8 cellular contexts compared by ENCODE assay signal in the genomic region with DNA sequence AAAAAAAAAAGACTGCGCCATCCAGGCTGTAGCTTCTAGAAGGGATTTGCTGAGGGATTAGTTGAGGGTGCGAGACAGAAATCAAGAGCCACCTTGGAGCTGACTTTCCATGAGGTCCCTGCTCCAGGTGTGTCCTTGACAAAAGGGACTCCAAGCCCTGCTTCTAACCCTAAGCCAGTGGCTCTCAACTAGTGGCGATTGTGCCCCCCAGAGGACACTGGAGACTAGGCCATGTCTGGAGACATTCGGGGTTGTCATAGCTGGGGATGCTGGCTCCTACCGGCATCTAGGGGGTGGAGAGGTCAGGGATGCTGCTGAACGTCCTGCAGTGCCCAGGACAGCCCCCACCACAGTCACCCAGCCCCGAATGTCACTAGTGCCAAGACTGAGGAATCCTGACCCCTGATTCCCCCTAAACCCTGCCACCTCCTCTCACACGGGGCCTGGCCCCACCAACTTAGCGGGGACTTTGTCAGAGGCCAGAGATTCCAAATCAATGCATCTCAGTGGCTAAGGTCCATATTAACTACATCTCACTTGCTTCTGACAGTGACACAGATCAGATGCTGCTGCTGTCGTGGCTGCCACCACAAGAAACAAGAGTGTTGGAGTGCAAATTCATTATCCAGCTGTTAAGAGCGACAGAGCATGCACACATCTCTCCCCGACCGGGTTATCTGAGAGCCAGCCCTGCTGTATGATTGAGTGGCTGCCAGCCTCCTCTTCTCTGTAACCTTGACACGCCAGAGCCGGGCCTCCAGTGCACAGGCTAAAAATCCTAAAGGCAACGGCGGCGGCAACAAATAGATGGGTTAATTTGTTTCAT. TPM values are rescaled to one million over a fixed set of nuclear protein-coding genes. Genes with fewer than 3 reads are reported as not detected.
DNase-seq lines count a peak whose midpoint lies in the region; ATAC-seq, FAIRE-seq and TF ChIP-seq lines count a peak whose summit lies in the region.

No MANE protein-coding gene starts in this region.

- intact Hi-C loops in activated B cell treated with CpG ODN at 0.5 μM for 24 hours (cut with micrococcal nuclease): no loop called here
- intact Hi-C loops in left colon (cut with DNase I, micrococcal nuclease): no loop called here

- peak; percentile 35 for ATAC-seq in activated B cell treated with CpG ODN at 0.5 μM for 24 hours (ENCODE audit: low read depth)
- ATAC-seq in left colon: peak; percentile 57

- H3K4me1 Mint-ChIP-seq in activated B cell treated with CpG ODN at 0.5 μM for 24 hours: peaks cover 40% of the 10 kb centered on the region

- no peak overlapping the region for H3K27ac Mint-ChIP-seq in activated B cell treated with CpG ODN at 0.5 μM for 24 hours

- peaks cover 35% of the 10 kb centered on the region for H3K27me3 Mint-ChIP-seq in activated B cell treated with CpG ODN at 0.5 μM for 24 hours

- H3K9me3 Mint-ChIP-seq in activated B cell treated with CpG ODN at 0.5 μM for 24 hours: no peaks in the 10 kb centered on the region

- FAIRE-seq in frontal cortex (lab: Jason Lieb, UNC): no peak

- H3K4me3 Mint-ChIP-seq in activated B cell treated with CpG ODN at 0.5 μM for 24 hours: no peak overlapping the region

- POLR2A ChIA-PET in activated B cell treated with CpG ODN at 0.5 μM for 24 hours (lab: Charles Lee): no interaction called here

- no peak for TF ChIP-seq CTCF in activated B cell treated with CpG ODN at 0.5 μM for 24 hours (IDR thresholded peaks at IDR 0.05)

- DNase-seq in ELF-1 (ENCODE audit: low read depth, low spot score): peak; percentile 61
- DNase-seq in M059J (ENCODE audit: low read depth): peak; percentile 39
- no peak for DNase-seq in activated B cell treated with CpG ODN at 0.5 μM for 24 hours
- DNase-seq in left colon: no peak
- DNase-seq in stimulated activated CD4-positive, alpha-beta T cell treated with anti-CD3 and anti-CD28 coated beads, Interleukin-4, amount 100 ng/mL, for 1 hour: no peak
- no peak for DNase-seq in activated effector memory CD4-positive, alpha-beta T cell treated with Interleukin-2 at 50 U/mL for 16 hours
- DNase-seq in stimulated activated CD4-positive, alpha-beta T cell treated with anti-CD3 and anti-CD28 coated beads, Interleukin-4, amount 100 ng/mL, for 24 hours: no peak
- DNase-seq in frontal cortex (ENCODE audit: low spot score in 2 of 2): no peak

- H3K36me3 Mint-ChIP-seq in activated B cell treated with CpG ODN at 0.5 μM for 24 hours (ENCODE audit: low read depth): no peaks in the 10 kb centered on the region

- CTCF ChIA-PET in activated B cell treated with CpG ODN at 0.5 μM for 24 hours (lab: Charles Lee): interaction anchor here (0.7 to 2.5 kb wide), 7 partner anchors 7 to 700 kb away, joined by 3 to 9 read pairs (median 3); no protein-coding TSS in a partner anchor

RNA-seq across cellular contexts. Expression of gene SPRING1, which starts 40.4 kb away (rescaled TPM):
- 20.9 and 28.3 TPM in 2 replicates for total RNA-seq in M059J (2014; rRNA removed; shearing (Covaris generic))
- total RNA-seq in activated B cell treated with CpG ODN at 0.5 μM for 24 hours: 31.6 and 36.4 TPM in 2 replicates
- total RNA-seq in left colon: 10 to 100 TPM; 55.9 to 58.5 TPM
- 23.2 TPM for total RNA-seq in frontal cortex

RNA-seq across cellular contexts. Expression of gene RNFT2, which starts 40.6 kb away (rescaled TPM):
- total RNA-seq in M059J (2014; rRNA removed; shearing (Covaris generic)): 2.1 and 5.7 TPM in 2 replicates
- 7.5 and 8.7 TPM in 2 replicates for total RNA-seq in activated B cell treated with CpG ODN at 0.5 μM for 24 hours
- 1 to 10 TPM; 2.3 to 2.8 TPM for total RNA-seq in left colon
- 45.2 TPM for total RNA-seq in frontal cortex

Comparison
In these comparisons a context has a peak if more than half of its experiments do, and no peak if none do; other contexts are left out.
1. DNase-seq: peak in ELF-1 (single experiment) and M059J (single experiment); none in activated B cell treated with CpG ODN at 0.5 μM for 24 hours (single experiment), left colon (0 of 2), stimulated activated CD4-positive, alpha-beta T cell treated with anti-CD3 and anti-CD28 coated beads, Interleukin-4, amount 100 ng/mL, for 1 hour (single experiment), activated effector memory CD4-positive, alpha-beta T cell treated with Interleukin-2 at 50 U/mL for 16 hours (single experiment), stimulated activated CD4-positive, alpha-beta T cell treated with anti-CD3 and anti-CD28 coated beads, Interleukin-4, amount 100 ng/mL, for 24 hours (single experiment) and frontal cortex (0 of 2).